Comparison of ENCODE assay signal across 1 cellular context in the genomic region with DNA sequence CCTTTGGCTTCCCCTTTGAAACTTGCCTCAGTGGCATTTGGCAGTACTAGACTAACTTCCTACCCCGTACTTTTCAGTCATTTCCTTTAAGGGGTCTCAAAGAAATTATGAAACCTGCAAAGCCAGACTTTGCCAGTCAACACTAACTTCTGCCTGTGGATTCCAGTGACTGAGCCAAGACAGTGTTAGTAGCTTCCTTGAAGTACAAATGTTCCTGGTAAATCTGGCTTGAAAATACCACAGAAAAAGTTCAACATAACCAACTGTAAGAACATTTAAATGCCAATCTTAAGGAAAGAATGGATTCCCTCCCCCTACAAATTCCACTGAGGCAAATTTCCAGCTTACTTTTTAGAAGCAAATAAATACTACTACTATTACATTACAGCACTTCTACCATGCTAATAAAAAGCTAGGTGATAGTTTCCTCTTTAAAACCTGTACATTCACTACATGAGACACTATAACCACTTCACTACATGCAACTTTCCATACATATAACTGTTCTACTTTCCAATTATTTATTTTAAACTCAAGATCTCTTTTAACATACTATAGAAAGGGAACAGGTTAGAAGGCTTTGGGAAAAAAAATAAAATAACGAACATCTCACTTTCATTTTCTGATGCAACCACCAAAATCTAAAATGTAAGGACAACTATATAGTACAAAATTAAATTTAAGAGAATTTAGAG.
TF ChIP-seq lines count a peak whose summit lies in the region.

No MANE protein-coding gene starts in this region.

TF ChIP-seq in GM23338, 12 proteins besides CTCF, POLR2A, EP300 and RAD21 (continued from another document):
- no peak for TF ChIP-seq ZNF462 (CRISPR knock-in tag; IDR thresholded peaks at IDR 0.05)
- TF ChIP-seq EZH2 (IDR thresholded peaks at IDR 0.05; ENCODE audit: low read depth, unreplicated experiment), result no peak
- TF ChIP-seq POLR2AphosphoS5 (IDR thresholded peaks at IDR 0.05; ENCODE audit: low read depth), result no peak
- TF ChIP-seq ETS1 (IDR thresholded peaks at IDR 0.05), result no peak
- no peak for TF ChIP-seq JUNB (IDR thresholded peaks at IDR 0.05; ENCODE audit: unreplicated experiment)
- no peak for TF ChIP-seq STAT1 (IDR thresholded peaks at IDR 0.05; ENCODE audit: unreplicated experiment)
- TF ChIP-seq CREB1 (CRISPR knock-in tag; IDR thresholded peaks at IDR 0.05; ENCODE audit: low read depth), result no peak
- no peak for TF ChIP-seq ZNF331 (CRISPR knock-in tag; IDR thresholded peaks at IDR 0.05; ENCODE audit: low read depth)
- TF ChIP-seq REST (IDR thresholded peaks at IDR 0.05; ENCODE audit: unreplicated experiment), result no peak
- no peak for TF ChIP-seq EZH2phosphoT487 (IDR thresholded peaks at IDR 0.05; ENCODE audit: unreplicated experiment)
- TF ChIP-seq ZNF114 (CRISPR knock-in tag; IDR thresholded peaks at IDR 0.05), result no peak
